17 cellular contexts compared by ENCODE assay signal in genomic region chr1:21742578-21742977, GRCh38. TPM values are rescaled to one million over a fixed set of nuclear protein-coding genes. Genes with fewer than 3 reads are reported as not detected.
DNase-seq lines count a peak whose midpoint lies in the region; ATAC-seq and TF ChIP-seq lines count a peak whose summit lies in the region.
"Had no signal": no experiment of that assay in that cellular context is flagged by ENCODE, and none has a peak within 500 bp of the region (broad histone marks: within the 10 kb centered on the region; RNA-seq: fewer than 3 reads in every experiment).

No MANE protein-coding gene starts in this region.

- H3K36me3 Mint-ChIP-seq in activated naive CD8-positive, alpha-beta T cell treated with anti-CD3 and anti-CD28 coated beads, Interleukin-2, amount 50 U/mL, for 24 hours (ENCODE audit: low read depth): peaks cover 17% of the 10 kb centered on the region
- peaks cover 8% of the 10 kb centered on the region for H3K36me3 Mint-ChIP-seq in activated naive CD8-positive, alpha-beta T cell treated with anti-CD3 and anti-CD28 coated beads for 36 hours
- H3K36me3 Mint-ChIP-seq in CD8-positive, alpha-beta T cell: peaks cover 48% of the 10 kb centered on the region

- ATAC-seq in activated naive CD8-positive, alpha-beta T cell treated with anti-CD3 and anti-CD28 coated beads, Interleukin-2, amount 50 U/mL, for 24 hours: peak; percentile 86
- no peak for ATAC-seq in CD8-positive, alpha-beta T cell

- H3K27ac ChIP-seq in CD8-positive, alpha-beta T cell (ENCODE audit: low read depth, low read length): no peak overlapping the region
- H3K27ac ChIP-seq in adrenal gland: no peak overlapping the region
- H3K27ac ChIP-seq: RWPE1 had no signal

- no peaks in the 10 kb centered on the region for H3K27me3 Mint-ChIP-seq in activated naive CD8-positive, alpha-beta T cell treated with anti-CD3 and anti-CD28 coated beads, Interleukin-2, amount 50 U/mL, for 24 hours
- H3K27me3 Mint-ChIP-seq in activated naive CD8-positive, alpha-beta T cell treated with anti-CD3 and anti-CD28 coated beads for 36 hours: no peaks in the 10 kb centered on the region
- no peaks in the 10 kb centered on the region for H3K27me3 Mint-ChIP-seq in CD8-positive, alpha-beta T cell (ENCODE audit: low read depth)
- H3K27me3 Mint-ChIP-seq: CD4-positive, alpha-beta memory T cell; IgD-negative memory B cell had no signal

- no peak overlapping the region for H3K4me3 ChIP-seq in CD8-positive, alpha-beta T cell (ENCODE audit: low read depth, low read length)
- H3K4me3 ChIP-seq in adipocyte (ENCODE audit: low read length): no peak overlapping the region
- no peak overlapping the region for H3K4me3 ChIP-seq in adrenal gland

- 96 to 100% (median 97%) methylated on average over 2 of the region's 2 CpGs for WGBS in adrenal gland, 4 donors

- peaks cover 11% of the 10 kb centered on the region for H3K4me1 ChIP-seq in CD8-positive, alpha-beta T cell (ENCODE audit: insufficient read depth, low read length)
- H3K4me1 ChIP-seq in adipocyte (ENCODE audit: control insufficient read depth, insufficient read depth, low read length): peaks cover 14% of the 10 kb centered on the region
- no peaks in the 10 kb centered on the region for H3K4me1 ChIP-seq in adrenal gland (replicated peaks in 1 of 2)

- H3K9me3 ChIP-seq in CD8-positive, alpha-beta T cell (ENCODE audit: low read length): no peaks in the 10 kb centered on the region
- H3K9me3 ChIP-seq in adipocyte (ENCODE audit: control insufficient read depth, low read length) (no peaks in the 10 kb centered on the region), adrenal gland (replicated peaks in 1 of 3) (no peaks in the 10 kb centered on the region)

- H3K9ac ChIP-seq in adipocyte (ENCODE audit: low read length): no peak overlapping the region

- no peaks in the 10 kb centered on the region for H3K27me3 ChIP-seq in CD8-positive, alpha-beta T cell (ENCODE audit: insufficient read depth, low read length)
- no peaks in the 10 kb centered on the region for H3K27me3 ChIP-seq in adipocyte (replicated peaks; ENCODE audit: control insufficient read depth, insufficient read depth, low read length)
- H3K27me3 ChIP-seq in adrenal gland: no peaks in the 10 kb centered on the region

- intact Hi-C loops in CD8-positive, alpha-beta T cell (cut with DNase I, micrococcal nuclease): loop anchor here in 1 of 2 experiments (5.0 kb wide), 1 partner anchor 220 kb away; no protein-coding TSS in a partner anchor
- intact Hi-C loops in adrenal gland (cut with DNase I): no loop called here

- no peak for DNase-seq in activated naive CD8-positive, alpha-beta T cell treated with anti-CD3 and anti-CD28 coated beads, Interleukin-2, amount 50 U/mL, for 24 hours
- no peak for DNase-seq in activated naive CD8-positive, alpha-beta T cell treated with anti-CD3 and anti-CD28 coated beads for 36 hours
- DNase-seq in CD8-positive, alpha-beta T cell: no peak
- DNase-seq in adipocyte (ENCODE audit: low read depth) (peak; percentile 45), myocyte (ENCODE audit: low read depth) (peak; percentile 48), retina (no peak), NCI-H187 treated with DMSO at 0.1 percent for 48 hours (lab: John Stamatoyannopoulos, UW) (no peak), adrenal gland (no peak)
- DNase-seq: AML-193; CD4-positive, alpha-beta memory T cell; DND-41; NCI-H1694; NCI-H345; NCI-H69; NK-92 treated with Interleukin-12 subunit alpha and Interleukin-12 subunit beta, amount 100 ng/mL, for 24 hours had no signal

- no peaks in the 10 kb centered on the region for H3K9me3 Mint-ChIP-seq in activated naive CD8-positive, alpha-beta T cell treated with anti-CD3 and anti-CD28 coated beads, Interleukin-2, amount 50 U/mL, for 24 hours
- no peaks in the 10 kb centered on the region for H3K9me3 Mint-ChIP-seq in activated naive CD8-positive, alpha-beta T cell treated with anti-CD3 and anti-CD28 coated beads for 36 hours
- no peaks in the 10 kb centered on the region for H3K9me3 Mint-ChIP-seq in CD8-positive, alpha-beta T cell
- H3K9me3 Mint-ChIP-seq: CD4-positive, alpha-beta memory T cell; IgD-negative memory B cell had no signal

- CTCF ChIA-PET in CD8-positive, alpha-beta T cell (lab: Charles Lee): interaction anchor here (0.7 kb wide), 1 partner anchor 900 kb away, joined by 3 read pairs; no protein-coding TSS in a partner anchor

- H3K4me3 Mint-ChIP-seq in activated naive CD8-positive, alpha-beta T cell treated with anti-CD3 and anti-CD28 coated beads, Interleukin-2, amount 50 U/mL, for 24 hours: no peak overlapping the region
- no peak overlapping the region for H3K4me3 Mint-ChIP-seq in activated naive CD8-positive, alpha-beta T cell treated with anti-CD3 and anti-CD28 coated beads for 36 hours
- H3K4me3 Mint-ChIP-seq in CD8-positive, alpha-beta T cell: no peak overlapping the region
- H3K4me3 Mint-ChIP-seq: CD4-positive, alpha-beta memory T cell; IgD-negative memory B cell had no signal

- peak; percentile 14 for TF ChIP-seq CTCF in CD8-positive, alpha-beta T cell (IDR thresholded peaks at IDR 0.05)
- TF ChIP-seq CTCF in adrenal gland (IDR thresholded peaks at IDR 0.05): no peak

- peaks cover 8% of the 10 kb centered on the region for H3K36me3 ChIP-seq in CD8-positive, alpha-beta T cell (ENCODE audit: insufficient read depth, low read length)
- H3K36me3 ChIP-seq in adipocyte (ENCODE audit: control insufficient read depth, insufficient read depth, low read length, severe bottlenecking) (peaks cover 42% of the 10 kb centered on the region), adrenal gland (replicated peaks in 1 of 2) (peaks cover 0 to 35% of the 10 kb centered on the region in 2 donors)

- peaks cover 32% of the 10 kb centered on the region for H3K4me1 Mint-ChIP-seq in activated naive CD8-positive, alpha-beta T cell treated with anti-CD3 and anti-CD28 coated beads, Interleukin-2, amount 50 U/mL, for 24 hours
- H3K4me1 Mint-ChIP-seq in activated naive CD8-positive, alpha-beta T cell treated with anti-CD3 and anti-CD28 coated beads for 36 hours: peaks cover 25% of the 10 kb centered on the region
- peaks cover 18% of the 10 kb centered on the region for H3K4me1 Mint-ChIP-seq in CD8-positive, alpha-beta T cell (ENCODE audit: low read depth)

- no peak overlapping the region for H3K27ac Mint-ChIP-seq in activated naive CD8-positive, alpha-beta T cell treated with anti-CD3 and anti-CD28 coated beads, Interleukin-2, amount 50 U/mL, for 24 hours
- no peak overlapping the region for H3K27ac Mint-ChIP-seq in activated naive CD8-positive, alpha-beta T cell treated with anti-CD3 and anti-CD28 coated beads for 36 hours
- H3K27ac Mint-ChIP-seq in CD8-positive, alpha-beta T cell: no peak overlapping the region
- H3K27ac Mint-ChIP-seq: IgD-negative memory B cell had no signal

- no peak for TF ChIP-seq POLR2A in adrenal gland (IDR thresholded peaks at IDR 0.05)

- POLR2A ChIA-PET in CD8-positive, alpha-beta T cell (lab: Charles Lee): interaction anchor here (1.7 kb wide), 1 partner anchor 39 kb away, joined by 5 read pairs; no protein-coding TSS in a partner anchor

RNA-seq across cellular contexts. Expression of gene USP48, which starts 40.4 kb away (rescaled TPM):
- 10 to 100 TPM; 45.8 to 50.5 TPM for total RNA-seq in activated naive CD8-positive, alpha-beta T cell treated with anti-CD3 and anti-CD28 coated beads for 36 hours
- total RNA-seq in CD8-positive, alpha-beta T cell: 10 to 100 TPM; 58.7 to 68.3 TPM
- total RNA-seq in myocyte (24.6 and 28.4 TPM in 2 replicates), adrenal gland (100 to 1,000 TPM in 5 of 8 donors, 10 to 100 TPM in 3; 35.9 to 156 (median 112) TPM)
- 22.5 TPM for polyA plus RNA-seq in myocyte (2012)
- 10 to 100 TPM; 47.5 to 95.8 (median 56.9) TPM for polyA plus RNA-seq in adrenal gland

Comparison
In these comparisons a context has a peak if more than half of its experiments do, and no peak if none do; other contexts are left out.
1. DNase-seq: peak in adipocyte (single experiment) and myocyte (single experiment); none in activated naive CD8-positive, alpha-beta T cell treated with anti-CD3 and anti-CD28 coated beads, Interleukin-2, amount 50 U/mL, for 24 hours (single experiment), activated naive CD8-positive, alpha-beta T cell treated with anti-CD3 and anti-CD28 coated beads for 36 hours (single experiment), CD8-positive, alpha-beta T cell (0 of 7), retina (single experiment), NCI-H187 treated with DMSO at 0.1 percent for 48 hours (single experiment) and adrenal gland (0 of 7).